1 cellular context compared by ENCODE assay signal in genomic region chr7:130838738-130839137, GRCh38.
A peak's percentile ranks its signal among the peaks of the same experiment; 100 is the strongest.
TF ChIP-seq lines count a peak whose summit lies in the region.

No MANE protein-coding gene starts in this region.

TF ChIP-seq in A549, 52 proteins besides CTCF, POLR2A, EP300 and RAD21 (continued from another document):
- TF ChIP-seq HMGXB4 (CRISPR knock-in tag; IDR thresholded peaks at IDR 0.05; ENCODE audit: borderline replicate concordance), result no peak
- TF ChIP-seq, protein P1, sequence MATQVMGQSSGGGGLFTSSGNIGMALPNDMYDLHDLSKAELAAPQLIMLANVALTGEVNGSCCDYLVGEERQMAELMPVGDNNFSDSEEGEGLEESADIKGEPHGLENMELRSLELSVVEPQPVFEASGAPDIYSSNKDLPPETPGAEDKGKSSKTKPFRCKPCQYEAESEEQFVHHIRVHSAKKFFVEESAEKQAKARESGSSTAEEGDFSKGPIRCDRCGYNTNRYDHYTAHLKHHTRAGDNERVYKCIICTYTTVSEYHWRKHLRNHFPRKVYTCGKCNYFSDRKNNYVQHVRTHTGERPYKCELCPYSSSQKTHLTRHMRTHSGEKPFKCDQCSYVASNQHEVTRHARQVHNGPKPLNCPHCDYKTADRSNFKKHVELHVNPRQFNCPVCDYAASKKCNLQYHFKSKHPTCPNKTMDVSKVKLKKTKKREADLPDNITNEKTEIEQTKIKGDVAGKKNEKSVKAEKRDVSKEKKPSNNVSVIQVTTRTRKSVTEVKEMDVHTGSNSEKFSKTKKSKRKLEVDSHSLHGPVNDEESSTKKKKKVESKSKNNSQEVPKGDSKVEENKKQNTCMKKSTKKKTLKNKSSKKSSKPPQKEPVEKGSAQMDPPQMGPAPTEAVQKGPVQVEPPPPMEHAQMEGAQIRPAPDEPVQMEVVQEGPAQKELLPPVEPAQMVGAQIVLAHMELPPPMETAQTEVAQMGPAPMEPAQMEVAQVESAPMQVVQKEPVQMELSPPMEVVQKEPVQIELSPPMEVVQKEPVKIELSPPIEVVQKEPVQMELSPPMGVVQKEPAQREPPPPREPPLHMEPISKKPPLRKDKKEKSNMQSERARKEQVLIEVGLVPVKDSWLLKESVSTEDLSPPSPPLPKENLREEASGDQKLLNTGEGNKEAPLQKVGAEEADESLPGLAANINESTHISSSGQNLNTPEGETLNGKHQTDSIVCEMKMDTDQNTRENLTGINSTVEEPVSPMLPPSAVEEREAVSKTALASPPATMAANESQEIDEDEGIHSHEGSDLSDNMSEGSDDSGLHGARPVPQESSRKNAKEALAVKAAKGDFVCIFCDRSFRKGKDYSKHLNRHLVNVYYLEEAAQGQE (IDR thresholded peaks at IDR 0.05), result no peak
- TF ChIP-seq GATA3 (IDR thresholded peaks at IDR 0.05; ENCODE audit: borderline replicate concordance), result peak; percentile 94; the same call in 1 of the 2 replicates
- peak; percentile 54 to 87 for TF ChIP-seq CEBPB (IDR thresholded peaks at IDR 0.05)
- no peak for TF ChIP-seq MAFK (IDR thresholded peaks at IDR 0.05; ENCODE audit: partially characterized antibody)
- no peak for TF ChIP-seq NR3C1 (IDR thresholded peaks at IDR 0.05)
- TF ChIP-seq PHF8 (IDR thresholded peaks at IDR 0.05; ENCODE audit: borderline replicate concordance, low read depth), result no peak
- TF ChIP-seq FOSB (CRISPR knock-in tag; IDR thresholded peaks at IDR 0.05), result no peak
- TF ChIP-seq RARB (CRISPR knock-in tag; IDR thresholded peaks at IDR 0.05), result no peak
- TF ChIP-seq HOXA7 (CRISPR knock-in tag; IDR thresholded peaks at IDR 0.05), result no peak
